ENCODE assay signal across 1 cellular context in the genomic region with DNA sequence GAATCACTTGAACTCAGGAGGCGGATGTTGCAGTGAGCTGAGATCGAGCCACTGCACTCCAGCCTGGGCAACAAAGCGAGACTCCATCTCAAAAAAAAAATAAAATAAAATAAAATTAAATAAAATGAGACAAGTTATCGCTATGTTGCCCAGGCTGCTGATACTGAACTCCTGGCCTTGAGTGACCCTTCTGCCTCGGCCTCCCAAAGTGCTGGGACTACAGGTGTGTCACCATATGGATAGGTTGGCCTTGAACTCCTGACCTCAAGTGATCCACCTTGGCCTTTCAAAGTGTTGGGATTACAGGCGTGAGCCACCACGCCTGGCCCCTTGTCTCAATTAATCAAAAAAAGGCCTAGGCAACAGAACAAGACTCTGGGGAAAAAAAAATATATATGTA.
TF ChIP-seq lines count a peak whose summit lies in the region.
"Not testable (repeated sequence)": the region's sequence is repeated elsewhere in the genome, so short reads cannot be mapped to it uniquely, and the experiment has no call there.

No MANE protein-coding gene starts in this region.

TF ChIP-seq in HepG2, 621 proteins besides CTCF, POLR2A, EP300 and RAD21:
- TF ChIP-seq NR2F6 (IDR thresholded peaks at IDR 0.05), result not testable (repeated sequence)
- TF ChIP-seq NR2F6 (CRISPR knock-in tag; IDR thresholded peaks at IDR 0.05), result 0 out of 2 replicates have a peak, but pooled peaks have one; percentile 12
- TF ChIP-seq RARA (CRISPR knock-in tag; IDR thresholded peaks at IDR 0.05), result peak; percentile 18; the same call in 1 of the 2 replicates
TF ChIP-seq in HepG2: peak in this region for 2; not testable (repeated sequence) for 619.
